Comparison of ENCODE assay signal across 8 cellular contexts in the genomic region with DNA sequence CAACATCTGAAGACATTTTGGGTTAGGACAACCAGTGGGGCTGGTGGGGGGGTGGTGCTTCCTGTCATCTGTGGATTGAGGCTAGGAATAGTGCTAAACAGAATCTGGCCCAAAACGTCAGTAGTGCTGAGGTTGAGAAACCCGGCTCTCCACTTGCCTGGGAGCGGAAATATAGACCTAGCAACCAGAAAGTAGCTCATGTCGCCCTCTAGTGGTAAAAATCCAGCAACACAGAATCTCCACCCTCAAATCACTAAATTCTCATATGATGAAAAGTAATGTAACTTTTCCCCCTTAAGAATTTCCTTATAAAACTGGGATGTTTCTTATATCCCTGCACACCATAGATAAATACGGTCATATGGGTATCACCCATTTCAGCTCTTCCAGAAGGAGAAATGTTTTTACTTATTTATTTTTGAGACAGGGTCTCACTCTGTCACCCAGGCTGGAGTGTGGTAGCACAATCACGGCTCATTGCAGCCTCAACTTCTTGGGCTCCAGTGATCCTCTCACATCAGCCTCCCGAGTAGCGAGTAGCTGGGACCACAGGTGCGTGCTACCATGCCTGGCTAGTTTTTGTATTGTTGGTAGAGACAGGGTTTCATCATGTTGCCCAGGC. TPM values are rescaled to one million over a fixed set of nuclear protein-coding genes. Genes with fewer than 3 reads are reported as not detected.
A peak's percentile ranks its signal among the peaks of the same experiment; 100 is the strongest.
DNase-seq lines count a peak whose midpoint lies in the region; ATAC-seq and TF ChIP-seq lines count a peak whose summit lies in the region.

No MANE protein-coding gene starts in this region.

- H3K27me3 ChIP-seq in naive thymus-derived CD4-positive, alpha-beta T cell (ENCODE audit: control insufficient read depth in 2 of 2, insufficient read depth in 2 of 2, low read length in 2 of 2), result no peaks in the 10 kb centered on the region

- CTCF ChIA-PET in naive thymus-derived CD4-positive, alpha-beta T cell (lab: Charles Lee), result interaction anchor here (0.8 to 4.3 kb wide), 16 partner anchors 9 to 188 kb away, joined by 3 to 41 read pairs (median 8); no protein-coding TSS in a partner anchor

- H3K27ac ChIP-seq in naive thymus-derived CD4-positive, alpha-beta T cell (ENCODE audit: low read depth, low read length), result peak overlapping the region; percentile 64

- no peaks in the 10 kb centered on the region for H3K9me3 ChIP-seq in naive thymus-derived CD4-positive, alpha-beta T cell (ENCODE audit: control insufficient read depth in 2 of 3, low read length in 3 of 3)

- peaks cover 16 to 55% of the 10 kb centered on the region in 2 donors for H3K4me1 ChIP-seq in naive thymus-derived CD4-positive, alpha-beta T cell (ENCODE audit: control insufficient read depth in 2 of 2, insufficient read depth in 2 of 2, low read length in 2 of 2)

- peaks cover 17 to 65% (median 50%) of the 10 kb centered on the region in 5 donors for H3K36me3 Mint-ChIP-seq in naive thymus-derived CD4-positive, alpha-beta T cell

- POLR2A ChIA-PET in naive thymus-derived CD4-positive, alpha-beta T cell (lab: Charles Lee), result interaction anchor here (0.5 to 4.3 kb wide), 20 partner anchors 9 to 317 kb away, joined by 3 to 40 read pairs (median 6); a partner anchor contains a TSS

- H3K4me1 Mint-ChIP-seq in naive thymus-derived CD4-positive, alpha-beta T cell, result peaks cover 37 to 81% (median 73%) of the 10 kb centered on the region in 7 donors
- peaks cover 67% of the 10 kb centered on the region for H3K4me1 Mint-ChIP-seq in stimulated activated naive CD8-positive, alpha-beta T cell treated with anti-CD3 and anti-CD28 coated beads, Interleukin-15, amount 100 ng/mL, for 72 hours

- peak overlapping the region in 9 of 10 donors; percentile 45 to 77 (median 65) for H3K4me3 Mint-ChIP-seq in naive thymus-derived CD4-positive, alpha-beta T cell
- peak overlapping the region in 1 of 2 donors; percentile 5 for H3K4me3 Mint-ChIP-seq in stimulated activated naive CD8-positive, alpha-beta T cell treated with anti-CD3 and anti-CD28 coated beads, Interleukin-15, amount 100 ng/mL, for 72 hours

- DNase-seq in DMS 273 (lab: John Stamatoyannopoulos, UW; ENCODE audit: unreplicated experiment) (peak; percentile 92), HT-29 (ENCODE audit: low spot score) (peak; percentile 89), NOMO-1 treated with dmso at 0.1 percent for 144 hours (lab: John Stamatoyannopoulos, UW; ENCODE audit: unreplicated experiment) (peak; percentile 15), epithelial cell of proximal tubule (ENCODE audit: low read depth) (peak; percentile 33)
- peak; percentile 43 for DNase-seq in activated CD8-positive, alpha-beta memory T cell treated with anti-CD3 and anti-CD28 coated beads, Interleukin-2, amount 50 U/mL, for 24 hours (ENCODE audit: extremely low read depth)
- DNase-seq in naive thymus-derived CD4-positive, alpha-beta T cell, result peak; percentile 20 to 82 (median 76)
- peak; percentile 62 to 72 for DNase-seq in stimulated activated naive CD8-positive, alpha-beta T cell treated with anti-CD3 and anti-CD28 coated beads, Interleukin-15, amount 100 ng/mL, for 72 hours

- intact Hi-C loops in naive thymus-derived CD4-positive, alpha-beta T cell (cut with micrococcal nuclease), result loop anchor here (1.0 to 2.0 kb wide), 14 partner anchors 9 to 189 kb away; a partner anchor contains a TSS

- H3K9me3 Mint-ChIP-seq in naive thymus-derived CD4-positive, alpha-beta T cell, result peaks cover 0 to 3% (median 0%) of the 10 kb centered on the region in 11 donors
- H3K9me3 Mint-ChIP-seq in stimulated activated naive CD8-positive, alpha-beta T cell treated with anti-CD3 and anti-CD28 coated beads, Interleukin-15, amount 100 ng/mL, for 72 hours, result no peaks in the 10 kb centered on the region

- H3K27ac Mint-ChIP-seq in naive thymus-derived CD4-positive, alpha-beta T cell, result peak overlapping the region; percentile 73 to 92 (median 84)
- peak overlapping the region; percentile 77 to 83 for H3K27ac Mint-ChIP-seq in stimulated activated naive CD8-positive, alpha-beta T cell treated with anti-CD3 and anti-CD28 coated beads, Interleukin-15, amount 100 ng/mL, for 72 hours

- peak; percentile 75 for ATAC-seq in GM21381 (IDR thresholded peaks at IDR 0.05; ENCODE audit: unreplicated experiment)
- peak; percentile 91 for ATAC-seq in naive thymus-derived CD4-positive, alpha-beta T cell
- ATAC-seq in stimulated activated naive CD8-positive, alpha-beta T cell treated with anti-CD3 and anti-CD28 coated beads, Interleukin-15, amount 100 ng/mL, for 72 hours, result peak; percentile 86

- no peaks in the 10 kb centered on the region for H3K27me3 Mint-ChIP-seq in naive thymus-derived CD4-positive, alpha-beta T cell
- no peaks in the 10 kb centered on the region for H3K27me3 Mint-ChIP-seq in stimulated activated naive CD8-positive, alpha-beta T cell treated with anti-CD3 and anti-CD28 coated beads, Interleukin-15, amount 100 ng/mL, for 72 hours

- H3K4me3 ChIP-seq in epithelial cell of proximal tubule (ENCODE audit: low read depth, low read length), result no peak overlapping the region
- H3K4me3 ChIP-seq in naive thymus-derived CD4-positive, alpha-beta T cell (ENCODE audit: low read length), result no peak overlapping the region

- peaks cover 50 to 86% (median 54%) of the 10 kb centered on the region in 3 experiments for H3K36me3 ChIP-seq in naive thymus-derived CD4-positive, alpha-beta T cell (ENCODE audit: control insufficient read depth in 2 of 3, insufficient read depth in 3 of 3, low read length in 3 of 3)

- peak; percentile 81 for TF ChIP-seq CTCF in epithelial cell of proximal tubule (conservative IDR thresholded peaks at IDR 0.05; ENCODE audit: low read depth, low read length)

RNA-seq across cellular contexts. Expression of a gene that starts 34.4 kb away (rescaled TPM):
- 35.9 and 38.2 TPM in 2 replicates for total RNA-seq in HT-29 (2014; rRNA removed; shearing (Covaris generic))
- 21.0 and 22.9 TPM in 2 replicates for total RNA-seq in epithelial cell of proximal tubule
- total RNA-seq in naive thymus-derived CD4-positive, alpha-beta T cell, result 100 to 1,000 TPM; 129 to 181 (median 152) TPM
- 100 to 1,000 TPM; 165 to 249 TPM for polyA plus RNA-seq in naive thymus-derived CD4-positive, alpha-beta T cell

RNA-seq across cellular contexts. Expression of a gene that starts 39.3 kb away (rescaled TPM):
- 11.6 and 13.1 TPM in 2 replicates for total RNA-seq in HT-29 (2014; rRNA removed; shearing (Covaris generic))
- total RNA-seq in epithelial cell of proximal tubule, result 15.8 and 39.3 TPM in 2 replicates
- 10 to 100 TPM in 1 of 5 experiments, 1 to 10 TPM in 1, under 1 TPM in 3; 0.35 to 26.7 (median 0.78) TPM for total RNA-seq in naive thymus-derived CD4-positive, alpha-beta T cell
- under 1 TPM in 1 of 2 donors, not detected in 1; 0.13 TPM for polyA plus RNA-seq in naive thymus-derived CD4-positive, alpha-beta T cell

Comparison
In these comparisons a context has a peak if more than half of its experiments do, and no peak if none do; other contexts are left out.
1. DNase-seq: peak in every context shown above with its lines; median percentile 92 in DMS 273; 89 in HT-29; 76 in naive thymus-derived CD4-positive, alpha-beta T cell; 67 in stimulated activated naive CD8-positive, alpha-beta T cell treated with anti-CD3 and anti-CD28 coated beads, Interleukin-15, amount 100 ng/mL, for 72 hours; 43 in activated CD8-positive, alpha-beta memory T cell treated with anti-CD3 and anti-CD28 coated beads, Interleukin-2, amount 50 U/mL, for 24 hours; 33 in epithelial cell of proximal tubule; 15 in NOMO-1 treated with dmso at 0.1 percent for 144 hours.